8 cellular contexts compared by ENCODE assay signal in genomic region chr9:16335788-16336580, GRCh38.
A peak's percentile ranks its signal among the peaks of the same experiment; 100 is the strongest.
DNase-seq lines count a peak whose midpoint lies in the region; ATAC-seq and TF ChIP-seq lines count a peak whose summit lies in the region.

No MANE protein-coding gene starts in this region.

- H3K27me3 ChIP-seq in SJCRH30 (no peaks in the 10 kb centered on the region), foreskin keratinocyte (peaks cover 2% of the 10 kb centered on the region), sigmoid colon (no peaks in the 10 kb centered on the region)

- H3K27ac ChIP-seq in SJCRH30 (peak overlapping the region; percentile 95), foreskin keratinocyte (peak overlapping the region; percentile 54), sigmoid colon (peak overlapping the region in 3 of 4 donors; percentile 7 to 49 (median 41))

- peak in 2 of 4 donors; percentile 24 to 35 for TF ChIP-seq EP300 in sigmoid colon (IDR thresholded peaks at IDR 0.05)

- peak; percentile 84 for ATAC-seq in foreskin keratinocyte
- no peak for ATAC-seq in HG02588 (IDR thresholded peaks at IDR 0.05; ENCODE audit: unreplicated experiment)
- ATAC-seq in HG02678 (IDR thresholded peaks at IDR 0.05; ENCODE audit: unreplicated experiment) = no peak
- no peak for ATAC-seq in GM19324 (IDR thresholded peaks at IDR 0.05; ENCODE audit: low FRiP score, unreplicated experiment)

- intact Hi-C loops in sigmoid colon (cut with DNase I) = no loop called here

- 83 to 84% methylated on average over 7 of the region's 7 CpGs for WGBS in sigmoid colon, 2 donors

- H3K9me3 ChIP-seq in SJCRH30 (replicated peaks) (no peaks in the 10 kb centered on the region), sigmoid colon (no peaks in the 10 kb centered on the region)

- H3K36me3 ChIP-seq in SJCRH30 (no peaks in the 10 kb centered on the region), sigmoid colon (no peaks in the 10 kb centered on the region)

- peaks cover 39% of the 10 kb centered on the region for H3K4me1 ChIP-seq in SJCRH30
- H3K4me1 ChIP-seq in foreskin keratinocyte = peaks cover 16% of the 10 kb centered on the region
- H3K4me1 ChIP-seq in sigmoid colon = peaks cover 0 to 13% (median 9%) of the 10 kb centered on the region in 4 donors

- H3K4me3 ChIP-seq in SJCRH30 (peak overlapping the region; percentile 15; the same call in 1 of the 2 replicates), sigmoid colon (no peak overlapping the region)

- TF ChIP-seq POLR2A in sigmoid colon (IDR thresholded peaks at IDR 0.05) = no peak

- DNase-seq in ELR (ENCODE audit: low read depth) (peak; percentile 98), SJCRH30 (peak; percentile 89 to 90), foreskin keratinocyte (peak; percentile 80 to 89), sigmoid colon (peak; percentile 93)
- DNase-seq in stimulated activated CD4-positive, alpha-beta T cell treated with anti-CD3 and anti-CD28 coated beads, Interleukin-4, amount 100 ng/mL, for 4 hours = no peak

- no peak for TF ChIP-seq CTCF in foreskin keratinocyte (conservative IDR thresholded peaks at IDR 0.05)
- TF ChIP-seq CTCF in sigmoid colon (IDR thresholded peaks at IDR 0.05) = no peak

Comparison
In these comparisons a context has a peak if more than half of its experiments do, and no peak if none do; other contexts are left out.
1. DNase-seq: peak in ELR (single experiment), SJCRH30 (2 of 2), foreskin keratinocyte (2 of 2) and sigmoid colon (single experiment); none in stimulated activated CD4-positive, alpha-beta T cell treated with anti-CD3 and anti-CD28 coated beads, Interleukin-4, amount 100 ng/mL, for 4 hours (0 of 2).
2. H3K27ac ChIP-seq: peak in every context shown above with its lines; median percentile 95 in SJCRH30; 54 in foreskin keratinocyte; 41 in sigmoid colon.